Comparison of ENCODE assay signal across 2 cellular contexts in genomic region chr3:65777050-65777449, GRCh38.
TF ChIP-seq lines count a peak whose summit lies in the region.

No MANE protein-coding gene starts in this region.

TF ChIP-seq in SK-N-SH, 30 proteins besides CTCF, POLR2A, EP300 and RAD21 (continued from another document):
- TF ChIP-seq IRF3 (IDR thresholded peaks at IDR 0.05; ENCODE audit: low read depth, low read length) (no peak), ZBTB33 (IDR thresholded peaks at IDR 0.05; ENCODE audit: borderline replicate concordance, low read depth) (no peak), USF1 (IDR thresholded peaks at IDR 0.05; ENCODE audit: borderline replicate concordance, low read depth) (no peak), FOXM1 (IDR thresholded peaks at IDR 0.05; ENCODE audit: low read depth) (no peak), PBX3 (IDR thresholded peaks at IDR 0.05) (no peak), GATA2 (CRISPR knock-in tag; IDR thresholded peaks at IDR 0.05) (no peak), RXRA (IDR thresholded peaks at IDR 0.05; ENCODE audit: borderline replicate concordance, low read depth) (no peak), RCOR1 (IDR thresholded peaks at IDR 0.05; ENCODE audit: low read length) (no peak), SMC3 (IDR thresholded peaks at IDR 0.05; ENCODE audit: low read depth, low read length) (no peak), FOSL2 (IDR thresholded peaks at IDR 0.05; ENCODE audit: borderline replicate concordance, low read depth) (no peak), GABPA (IDR thresholded peaks at IDR 0.05; ENCODE audit: low read depth) (no peak), RFX5 (IDR thresholded peaks at IDR 0.05; ENCODE audit: low read length) (no peak), CHD2 (IDR thresholded peaks at IDR 0.05; ENCODE audit: low read length, partially characterized antibody) (no peak), POLR2AphosphoS5 (IDR thresholded peaks at IDR 0.05; ENCODE audit: low read depth, low read length) (no peak), MEF2A (IDR thresholded peaks at IDR 0.05; ENCODE audit: borderline replicate concordance, low read depth) (no peak)

TF ChIP-seq in SK-N-SH treated with all-trans-retinoic acid at 6 μM for 48 hours, 23 proteins besides CTCF, POLR2A, EP300 and RAD21 (continued from another document):
- TF ChIP-seq ZNF565 (CRISPR knock-in tag; conservative IDR thresholded peaks at IDR 0.05; ENCODE audit: low read depth): no peak
- no peak for TF ChIP-seq BACH2 (CRISPR knock-in tag; IDR thresholded peaks at IDR 0.05; ENCODE audit: borderline replicate concordance)
- TF ChIP-seq POU6F1 (CRISPR knock-in tag; IDR thresholded peaks at IDR 0.05; ENCODE audit: borderline replicate concordance, low read depth): no peak
- TF ChIP-seq, protein P1, sequence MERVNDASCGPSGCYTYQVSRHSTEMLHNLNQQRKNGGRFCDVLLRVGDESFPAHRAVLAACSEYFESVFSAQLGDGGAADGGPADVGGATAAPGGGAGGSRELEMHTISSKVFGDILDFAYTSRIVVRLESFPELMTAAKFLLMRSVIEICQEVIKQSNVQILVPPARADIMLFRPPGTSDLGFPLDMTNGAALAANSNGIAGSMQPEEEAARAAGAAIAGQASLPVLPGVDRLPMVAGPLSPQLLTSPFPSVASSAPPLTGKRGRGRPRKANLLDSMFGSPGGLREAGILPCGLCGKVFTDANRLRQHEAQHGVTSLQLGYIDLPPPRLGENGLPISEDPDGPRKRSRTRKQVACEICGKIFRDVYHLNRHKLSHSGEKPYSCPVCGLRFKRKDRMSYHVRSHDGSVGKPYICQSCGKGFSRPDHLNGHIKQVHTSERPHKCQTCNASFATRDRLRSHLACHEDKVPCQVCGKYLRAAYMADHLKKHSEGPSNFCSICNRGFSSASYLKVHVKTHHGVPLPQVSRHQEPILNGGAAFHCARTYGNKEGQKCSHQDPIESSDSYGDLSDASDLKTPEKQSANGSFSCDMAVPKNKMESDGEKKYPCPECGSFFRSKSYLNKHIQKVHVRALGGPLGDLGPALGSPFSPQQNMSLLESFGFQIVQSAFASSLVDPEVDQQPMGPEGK (CRISPR knock-in tag; IDR thresholded peaks at IDR 0.05; ENCODE audit: borderline replicate concordance): no peak
- no peak for TF ChIP-seq TSHZ2 (CRISPR knock-in tag; IDR thresholded peaks at IDR 0.05)
- TF ChIP-seq OSR1 (CRISPR knock-in tag; IDR thresholded peaks at IDR 0.05): no peak
- TF ChIP-seq GLIS3 (CRISPR knock-in tag; IDR thresholded peaks at IDR 0.05): no peak
- no peak for TF ChIP-seq RARB (CRISPR knock-in tag; IDR thresholded peaks at IDR 0.05)
- no peak for TF ChIP-seq TCF4 (CRISPR knock-in tag; IDR thresholded peaks at IDR 0.05; ENCODE audit: borderline replicate concordance)
- TF ChIP-seq CREB5 (CRISPR knock-in tag; IDR thresholded peaks at IDR 0.05; ENCODE audit: low read depth): no peak
- TF ChIP-seq ZFP3 (CRISPR knock-in tag; IDR thresholded peaks at IDR 0.05): no peak
- TF ChIP-seq ZC3H10 (CRISPR knock-in tag; IDR thresholded peaks at IDR 0.05): no peak
